Comparison of ENCODE assay signal across 10 cellular contexts in the genomic region with DNA sequence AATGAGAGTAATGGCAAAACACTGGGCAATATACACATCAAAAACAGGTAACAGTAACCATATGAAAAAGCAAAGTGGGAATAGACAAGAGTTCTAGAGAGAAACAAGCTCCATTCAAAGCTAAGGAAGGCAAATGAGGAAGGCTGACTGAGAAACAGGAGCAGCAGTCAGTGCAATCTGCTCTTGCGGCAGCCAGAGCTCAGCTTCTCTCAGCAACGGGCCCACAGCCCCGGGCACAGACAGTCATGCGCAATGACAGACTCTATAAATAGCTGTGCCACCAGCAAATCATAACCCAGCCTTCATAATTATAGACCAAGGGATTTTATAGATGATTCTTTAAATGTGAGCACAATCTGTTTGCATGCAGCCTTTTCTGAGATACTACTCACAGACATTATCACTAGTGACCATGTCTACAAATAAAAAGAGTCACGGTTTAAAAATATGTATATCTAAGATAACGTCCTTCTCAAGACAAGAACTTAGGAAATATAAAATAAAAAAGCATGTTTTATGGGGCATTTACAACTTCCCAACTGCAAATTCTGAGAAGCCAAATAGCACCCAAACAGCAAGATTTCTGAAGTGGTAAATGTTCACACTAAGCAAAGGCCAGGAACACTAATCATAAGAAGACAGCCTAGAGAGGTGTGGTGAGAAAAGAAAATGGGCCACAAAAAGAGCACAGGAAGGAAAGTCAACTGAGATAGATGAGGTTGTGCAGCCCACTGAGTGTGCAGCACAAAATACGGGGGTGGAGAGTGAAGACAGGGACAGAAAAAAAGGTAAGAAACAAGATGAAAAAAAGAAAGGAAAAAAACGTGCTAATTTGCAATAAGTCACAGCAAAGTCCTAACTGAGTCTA. TPM values are rescaled to one million over a fixed set of nuclear protein-coding genes. Genes with fewer than 3 reads are reported as not detected.
DNase-seq lines count a peak whose midpoint lies in the region; ATAC-seq, FAIRE-seq and TF ChIP-seq lines count a peak whose summit lies in the region.
"Had no signal": no experiment of that assay in that cellular context is flagged by ENCODE, and none has a peak within 500 bp of the region (broad histone marks: within the 10 kb centered on the region; RNA-seq: fewer than 3 reads in every experiment).

No MANE protein-coding gene starts in this region.

- DNase-seq in GDM1 (lab: John Stamatoyannopoulos, UW) (peak; percentile 23), CD1c-positive myeloid dendritic cell (ENCODE audit: extremely low spot score) (no peak), HUDEP-2 (lab: John Stamatoyannopoulos, UW; ENCODE audit: unreplicated experiment in 76 of 76) (no peak)
- DNase-seq in stimulated activated naive B cell treated with anti-CD40 and anti-IgM and Interleukin-4, amounts not matched to agents 10 μg/mL and 1 μg/mL and 100 μg/mL, for 72 hours = no peak
- DNase-seq in activated T-helper 1 cell treated with anti-CD3 and anti-CD28 coated beads, Interleukin-12 subunit alpha, Interleukin-12 subunit beta, Interleukin-2, Interleukin-4 antibody, amounts not matched to agents 30 ng/mL and 10 ng/mL and 1 ng/mL, durations not matched to agents 14 hours and 24 hours and 36 hours (ENCODE audit: low spot score) = no peak

- H3K4me3 Mint-ChIP-seq in stimulated activated naive B cell treated with anti-CD40 and anti-IgM and Interleukin-4, amounts not matched to agents 10 μg/mL and 1 μg/mL and 100 μg/mL, for 72 hours = no peak overlapping the region
- H3K4me3 Mint-ChIP-seq in activated T-helper 1 cell treated with anti-CD3 and anti-CD28 coated beads, Interleukin-12 subunit alpha, Interleukin-12 subunit beta, Interleukin-2, Interleukin-4 antibody, amounts not matched to agents 30 ng/mL and 10 ng/mL and 1 ng/mL, durations not matched to agents 14 hours and 24 hours and 36 hours = no peak overlapping the region
- H3K4me3 Mint-ChIP-seq: CD8-positive, alpha-beta T cell had no signal

- no peaks in the 10 kb centered on the region for H3K4me1 Mint-ChIP-seq in stimulated activated naive B cell treated with anti-CD40 and anti-IgM and Interleukin-4, amounts not matched to agents 10 μg/mL and 1 μg/mL and 100 μg/mL, for 72 hours
- no peaks in the 10 kb centered on the region for H3K4me1 Mint-ChIP-seq in activated T-helper 1 cell treated with anti-CD3 and anti-CD28 coated beads, Interleukin-12 subunit alpha, Interleukin-12 subunit beta, Interleukin-2, Interleukin-4 antibody, amounts not matched to agents 30 ng/mL and 10 ng/mL and 1 ng/mL, durations not matched to agents 14 hours and 24 hours and 36 hours (ENCODE audit: low read depth)

- no peaks in the 10 kb centered on the region for H3K36me3 Mint-ChIP-seq in stimulated activated naive B cell treated with anti-CD40 and anti-IgM and Interleukin-4, amounts not matched to agents 10 μg/mL and 1 μg/mL and 100 μg/mL, for 72 hours
- H3K36me3 Mint-ChIP-seq in activated T-helper 1 cell treated with anti-CD3 and anti-CD28 coated beads, Interleukin-12 subunit alpha, Interleukin-12 subunit beta, Interleukin-2, Interleukin-4 antibody, amounts not matched to agents 30 ng/mL and 10 ng/mL and 1 ng/mL, durations not matched to agents 14 hours and 24 hours and 36 hours (ENCODE audit: low read depth) = no peaks in the 10 kb centered on the region
- H3K36me3 Mint-ChIP-seq: CD8-positive, alpha-beta T cell had no signal

- intact Hi-C loops in activated T-helper 1 cell treated with anti-CD3 and anti-CD28 coated beads, Interleukin-12 subunit alpha, Interleukin-12 subunit beta, Interleukin-2, Interleukin-4 antibody, amounts not matched to agents 30 ng/mL and 10 ng/mL and 1 ng/mL, durations not matched to agents 14 hours and 24 hours and 36 hours (cut with micrococcal nuclease) = no loop called here

- no peaks in the 10 kb centered on the region for H3K9me3 Mint-ChIP-seq in stimulated activated naive B cell treated with anti-CD40 and anti-IgM and Interleukin-4, amounts not matched to agents 10 μg/mL and 1 μg/mL and 100 μg/mL, for 72 hours
- no peaks in the 10 kb centered on the region for H3K9me3 Mint-ChIP-seq in activated T-helper 1 cell treated with anti-CD3 and anti-CD28 coated beads, Interleukin-12 subunit alpha, Interleukin-12 subunit beta, Interleukin-2, Interleukin-4 antibody, amounts not matched to agents 30 ng/mL and 10 ng/mL and 1 ng/mL, durations not matched to agents 14 hours and 24 hours and 36 hours
- H3K9me3 Mint-ChIP-seq: CD8-positive, alpha-beta T cell had no signal

- no peak overlapping the region for H3K27ac Mint-ChIP-seq in stimulated activated naive B cell treated with anti-CD40 and anti-IgM and Interleukin-4, amounts not matched to agents 10 μg/mL and 1 μg/mL and 100 μg/mL, for 72 hours
- no peak overlapping the region for H3K27ac Mint-ChIP-seq in activated T-helper 1 cell treated with anti-CD3 and anti-CD28 coated beads, Interleukin-12 subunit alpha, Interleukin-12 subunit beta, Interleukin-2, Interleukin-4 antibody, amounts not matched to agents 30 ng/mL and 10 ng/mL and 1 ng/mL, durations not matched to agents 14 hours and 24 hours and 36 hours
- H3K27ac Mint-ChIP-seq: CD8-positive, alpha-beta T cell had no signal

- FAIRE-seq in islet of Langerhans (lab: Jason Lieb, UNC) = peak; percentile 94

- H3K27me3 Mint-ChIP-seq in stimulated activated naive B cell treated with anti-CD40 and anti-IgM and Interleukin-4, amounts not matched to agents 10 μg/mL and 1 μg/mL and 100 μg/mL, for 72 hours = no peaks in the 10 kb centered on the region
- peaks cover 14% of the 10 kb centered on the region for H3K27me3 Mint-ChIP-seq in activated T-helper 1 cell treated with anti-CD3 and anti-CD28 coated beads, Interleukin-12 subunit alpha, Interleukin-12 subunit beta, Interleukin-2, Interleukin-4 antibody, amounts not matched to agents 30 ng/mL and 10 ng/mL and 1 ng/mL, durations not matched to agents 14 hours and 24 hours and 36 hours (ENCODE audit: insufficient read depth)

- ATAC-seq in HG02798 (IDR thresholded peaks at IDR 0.05; ENCODE audit: poor library complexity, unreplicated experiment) = peak; percentile 75
- peak; percentile 10; the same call in 1 of the 3 replicates for ATAC-seq in SK-N-SH treated with all-trans-retinoic acid at 6 μM for 48 hours
- ATAC-seq in stimulated activated naive B cell treated with anti-CD40 and anti-IgM and Interleukin-4, amounts not matched to agents 10 μg/mL and 1 μg/mL and 100 μg/mL, for 72 hours (replicated peaks) = no peak
- ATAC-seq: activated CD4-positive, CD25-positive, alpha-beta regulatory T cell treated with anti-CD3 and anti-CD28 coated beads, Interleukin-2, amount 50 U/mL, for 24 hours; CD8-positive, alpha-beta T cell had no signal

TF ChIP-seq in SK-N-SH treated with all-trans-retinoic acid at 6 μM for 48 hours, 23 proteins besides CTCF, POLR2A, EP300 and RAD21:
- no peak for TF ChIP-seq RARB (CRISPR knock-in tag; IDR thresholded peaks at IDR 0.05)
- peak; percentile 55; the same call in 1 of the 2 replicates for TF ChIP-seq ZFP3 (CRISPR knock-in tag; IDR thresholded peaks at IDR 0.05)

RNA-seq across cellular contexts. Expression of a gene that starts 39.9 kb away (rescaled TPM):
- 0.07 TPM in 1 of 2 replicates, not detected in the other for total RNA-seq in activated T-helper 1 cell treated with anti-CD3 and anti-CD28 coated beads, Interleukin-12 subunit alpha, Interleukin-12 subunit beta, Interleukin-2, Interleukin-4 antibody, amounts not matched to agents 30 ng/mL and 10 ng/mL and 1 ng/mL, durations not matched to agents 14 hours and 24 hours and 36 hours
- total RNA-seq: CD8-positive, alpha-beta T cell had no signal

Comparison
In these comparisons a context has a peak if more than half of its experiments do, and no peak if none do; other contexts are left out.
1. ATAC-seq: peak in HG02798 (single experiment) and SK-N-SH treated with all-trans-retinoic acid at 6 μM for 48 hours (single experiment); none in stimulated activated naive B cell treated with anti-CD40 and anti-IgM and Interleukin-4, amounts not matched to agents 10 μg/mL and 1 μg/mL and 100 μg/mL, for 72 hours (0 of 2).